In the genomic region with DNA sequence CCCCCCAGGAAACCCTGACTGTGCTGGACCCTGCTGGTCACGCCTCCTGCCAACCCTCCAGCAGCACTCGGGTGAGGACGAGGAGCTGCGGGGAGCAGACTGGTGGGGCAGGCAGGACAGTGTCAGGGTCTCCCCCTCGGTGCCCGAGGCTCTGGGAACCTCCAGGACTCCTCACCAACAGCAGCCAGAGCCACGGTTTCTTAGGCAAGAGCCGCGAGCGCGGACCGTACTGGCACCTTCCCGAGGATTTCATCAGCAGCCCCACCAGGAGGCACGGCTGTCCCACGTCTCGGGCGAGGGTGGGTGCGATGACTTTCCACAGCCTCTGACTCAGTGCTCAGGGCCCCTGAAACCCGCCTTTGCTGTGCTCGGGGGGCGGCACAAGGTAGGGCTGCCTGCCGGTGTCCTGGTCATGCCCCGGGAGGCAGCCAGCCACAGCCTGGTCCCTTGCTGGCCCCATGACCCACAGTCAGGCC, we compare ENCODE assay signal across 23 cellular contexts.
DNase-seq lines count a peak whose midpoint lies in the region; ATAC-seq and TF ChIP-seq lines count a peak whose summit lies in the region.
"Had no signal": no experiment of that assay in that cellular context is flagged by ENCODE, and none has a peak within 500 bp of the region (broad histone marks: within the 10 kb centered on the region; RNA-seq: fewer than 3 reads in every experiment).

No MANE protein-coding gene starts in this region.

- no peak overlapping the region for H3K27ac Mint-ChIP-seq in nephron progenitor cell
- H3K27ac Mint-ChIP-seq: T-cell had no signal

- TF ChIP-seq CTCF in nephron progenitor cell (IDR thresholded peaks at IDR 0.05): no peak
- no peak for TF ChIP-seq CTCF in testis (IDR thresholded peaks at IDR 0.05)

- H3K4me3 ChIP-seq in BLaER1 (no peak overlapping the region), HUES6 (ENCODE audit: low read depth, low read length) (no peak overlapping the region), testis (no peak overlapping the region)
- H3K4me3 ChIP-seq: esophagus muscularis mucosa, HAP-1, PC-9, thyroid gland had no signal

- peaks cover 36% of the 10 kb centered on the region for H3K27me3 ChIP-seq in BLaER1
- H3K27me3 ChIP-seq in HUES6 (ENCODE audit: control insufficient read depth, insufficient read depth, low read length): no peaks in the 10 kb centered on the region
- H3K27me3 ChIP-seq in testis: no peaks in the 10 kb centered on the region
- H3K27me3 ChIP-seq: esophagus muscularis mucosa, thyroid gland had no signal

- H3K27me3 Mint-ChIP-seq in nephron progenitor cell (ENCODE audit: low read depth, poor library complexity): no peaks in the 10 kb centered on the region
- H3K27me3 Mint-ChIP-seq: CD4-positive, CD25-positive, alpha-beta regulatory T cell; T-cell had no signal

- DNase-seq in left cardiac atrium (peak; percentile 7), nephron progenitor cell (peak; percentile 7), iPS-NIHi7 (ENCODE audit: extremely low spot score) (no peak), NCI-H345 (lab: John Stamatoyannopoulos, UW) (no peak), globus pallidus (ENCODE audit: low spot score) (no peak), testis (no peak)
- DNase-seq: activated CD4-positive, alpha-beta T cell treated with anti-CD3 and anti-CD28 coated beads for 1 hour; CD4-positive, CD25-positive, alpha-beta regulatory T cell; foreskin melanocyte; hippocampal formation; Kasumi-1; MV-4-11; NCI-H524 treated with DMSO at 0.1 percent for 48 hours; NK-92 treated with Interleukin-12 subunit alpha and Interleukin-12 subunit beta, amount 100 ng/mL, for 24 hours; nucleus accumbens; PC-9; stimulated activated naive CD8-positive, alpha-beta T cell treated with anti-CD3 and anti-CD28 coated beads, Interleukin-15, Interleukin-2, amounts not matched to agents 100 U/mL and 50 U/mL, for 24 hours had no signal

- H3K9me3 Mint-ChIP-seq in nephron progenitor cell: no peaks in the 10 kb centered on the region
- H3K9me3 Mint-ChIP-seq: CD4-positive, CD25-positive, alpha-beta regulatory T cell; T-cell had no signal

- no peak overlapping the region for H3K27ac ChIP-seq in BLaER1
- H3K27ac ChIP-seq in HUES6 (ENCODE audit: low read depth, low read length): peak overlapping the region; percentile 57; the same call in 1 of the 2 replicates
- H3K27ac ChIP-seq in testis: no peak overlapping the region
- H3K27ac ChIP-seq: esophagus muscularis mucosa, PC-9, thyroid gland had no signal

- no peaks in the 10 kb centered on the region for H3K9me3 ChIP-seq in BLaER1
- H3K9me3 ChIP-seq in HUES6 (ENCODE audit: control insufficient read depth, insufficient read depth, low read depth, low read length): 0 out of 2 replicates have a peak, but pooled peaks cover 5% of the 10 kb centered on the region
- H3K9me3 ChIP-seq in testis: no peaks in the 10 kb centered on the region
- H3K9me3 ChIP-seq: esophagus muscularis mucosa, HAP-1, thyroid gland had no signal

- H3K36me3 ChIP-seq in BLaER1 (peaks cover 23% of the 10 kb centered on the region; the same call in 1 of the 2 replicates), HUES6 (ENCODE audit: control insufficient read depth, insufficient read depth, low read length) (no peaks in the 10 kb centered on the region), testis (ENCODE audit: low read depth, missing control alignments) (no peaks in the 10 kb centered on the region)
- H3K36me3 ChIP-seq: esophagus muscularis mucosa, HAP-1, thyroid gland had no signal

- peaks cover 34% of the 10 kb centered on the region for H3K4me1 Mint-ChIP-seq in nephron progenitor cell

- intact Hi-C loops in left cardiac atrium (cut with DNase I): no loop called here
- intact Hi-C loops in testis (cut with DNase I; ENCODE audit: low total_unique reads): no loop called here

- H4K20me1 ChIP-seq in BLaER1: peaks cover 100% of the 10 kb centered on the region

- no peak overlapping the region for H3K9ac ChIP-seq in BLaER1
- H3K9ac ChIP-seq in HUES6 (ENCODE audit: low read length): peak overlapping the region; percentile 10

- peaks cover 93% of the 10 kb centered on the region for H3K4me1 ChIP-seq in BLaER1
- peaks cover 3% of the 10 kb centered on the region; the same call in 1 of the 2 replicates for H3K4me1 ChIP-seq in HUES6 (ENCODE audit: control insufficient read depth, insufficient read depth, low read length)
- no peaks in the 10 kb centered on the region for H3K4me1 ChIP-seq in testis
- H3K4me1 ChIP-seq: esophagus muscularis mucosa, HAP-1, thyroid gland had no signal

- TF ChIP-seq POLR2A in testis (IDR thresholded peaks at IDR 0.05): no peak

- ATAC-seq in left cardiac atrium: peak in 1 of 2 donors; percentile 7
- ATAC-seq: stimulated activated naive CD8-positive, alpha-beta T cell treated with anti-CD3 and anti-CD28 coated beads, Interleukin-15, Interleukin-2, amounts not matched to agents 100 U/mL and 50 U/mL, for 24 hours; T-cell had no signal

- 94 to 96% methylated on average over 18 to 23 of the region's 23 CpGs for WGBS in testis, 2 donors

- no peak overlapping the region for H3K4me3 Mint-ChIP-seq in nephron progenitor cell
- H3K4me3 Mint-ChIP-seq: CD4-positive, CD25-positive, alpha-beta regulatory T cell; T-cell had no signal

- H3K36me3 Mint-ChIP-seq in nephron progenitor cell (ENCODE audit: low read depth): no peaks in the 10 kb centered on the region

- H3K4me2 ChIP-seq in BLaER1: peak overlapping the region; percentile 87
- H3K4me2 ChIP-seq: PC-9 had no signal

Comparison
In these comparisons a context has a peak if more than half of its experiments do, and no peak if none do; other contexts are left out.
1. DNase-seq: peak in left cardiac atrium (single experiment) and nephron progenitor cell (single experiment); none in iPS-NIHi7 (single experiment), NCI-H345 (single experiment), globus pallidus (single experiment) and testis (single experiment).